In genomic region chr2:42880738-42881525, GRCh38 we compare ENCODE assay signal across 25 cellular contexts.
DNase-seq lines count a peak whose midpoint lies in the region; ATAC-seq, FAIRE-seq and TF ChIP-seq lines count a peak whose summit lies in the region.
"Had no signal": no experiment of that assay in that cellular context is flagged by ENCODE, and none has a peak within 500 bp of the region (broad histone marks: within the 10 kb centered on the region; RNA-seq: fewer than 3 reads in every experiment).

No MANE protein-coding gene starts in this region.

- intact Hi-C loops in HepG2 (cut with micrococcal nuclease; ENCODE audit: unreplicated experiment) (no loop called here), right lobe of liver (cut with DNase I) (no loop called here), sciatic nerve (cut with DNase I) (no loop called here)

- H3K4me3 Mint-ChIP-seq in natural killer cell treated with Interleukin-12 subunit alpha and Interleukin-12 subunit beta and Interleukin-15 and Interleukin-18, amount 100 ng/mL, for 72 hours = no peak overlapping the region
- H3K4me3 Mint-ChIP-seq: CD14-positive monocyte had no signal

- no peaks in the 10 kb centered on the region for H3K79me2 ChIP-seq in HepG2 (ENCODE audit: insufficient read depth, low read length)

- TF ChIP-seq POLR2A in HepG2 (IDR thresholded peaks at IDR 0.05; ENCODE audit: insufficient read depth in 1 of 2, low read depth in 2 of 2, low read length in 2 of 2) (no peak), right lobe of liver (IDR thresholded peaks at IDR 0.05) (no peak), gastroesophageal sphincter (IDR thresholded peaks at IDR 0.05) (no peak), H54 (IDR thresholded peaks at IDR 0.05; ENCODE audit: low read depth, low read length) (no peak)

- no peaks in the 10 kb centered on the region for H3K9me3 ChIP-seq in HepG2 (ENCODE audit: low read length)
- no peaks in the 10 kb centered on the region for H3K9me3 ChIP-seq in right lobe of liver
- H3K9me3 ChIP-seq in gastroesophageal sphincter = no peaks in the 10 kb centered on the region
- no peaks in the 10 kb centered on the region for H3K9me3 ChIP-seq in HAP-1
- H3K9me3 ChIP-seq: mucosa of descending colon, SJCRH30, tibial artery had no signal

- FAIRE-seq in HepG2 (lab: Jason Lieb, UNC) (no peak), H54 (lab: Jason Lieb, UNC) (no peak)
- FAIRE-seq: islet of Langerhans, small intestine had no signal

- H3K9me3 Mint-ChIP-seq in natural killer cell treated with Interleukin-12 subunit alpha and Interleukin-12 subunit beta and Interleukin-15 and Interleukin-18, amount 100 ng/mL, for 72 hours = no peaks in the 10 kb centered on the region
- H3K9me3 Mint-ChIP-seq: CD14-positive monocyte had no signal

- H3K36me3 ChIP-seq in HepG2 (replicated peaks in 1 of 2; ENCODE audit: control insufficient read depth in 1 of 2, insufficient read depth in 2 of 2, low read length in 2 of 2) (no peaks in the 10 kb centered on the region), right lobe of liver (no peaks in the 10 kb centered on the region), gastroesophageal sphincter (no peaks in the 10 kb centered on the region), HAP-1 (replicated peaks) (no peaks in the 10 kb centered on the region)
- H3K36me3 ChIP-seq: SJCRH30, tibial artery had no signal

- POLR2A ChIA-PET in HepG2 (lab: Yijun Ruan, JAX) = interaction anchor here (0.9 to 1.9 kb wide), 2 partner anchors 46 to 70 kb away, joined by 4 to 7 read pairs; no protein-coding TSS in a partner anchor

- H3K9ac ChIP-seq in HepG2 (ENCODE audit: insufficient read depth, low read depth, low read length) = no peak overlapping the region

- no peaks in the 10 kb centered on the region for H3K27me3 Mint-ChIP-seq in natural killer cell treated with Interleukin-12 subunit alpha and Interleukin-12 subunit beta and Interleukin-15 and Interleukin-18, amount 100 ng/mL, for 72 hours

- no peak for DNase-seq in HepG2 (ENCODE audit: low spot score)
- no peak for DNase-seq in right lobe of liver
- DNase-seq in sciatic nerve (ENCODE audit: low spot score) = no peak
- no peak for DNase-seq in HAP-1 (ENCODE audit: low spot score in 2 of 2)
- DNase-seq in natural killer cell treated with Interleukin-12 subunit alpha and Interleukin-12 subunit beta and Interleukin-15 and Interleukin-18, amount 100 ng/mL, for 72 hours (ENCODE audit: low spot score) = no peak
- DNase-seq in H54 (ENCODE audit: insufficient read length, low spot score) = no peak
- DNase-seq: ACHN; activated CD4-positive, alpha-beta T cell treated with anti-CD3 and anti-CD28 coated beads for 1 hour; activated naive CD4-positive, alpha-beta T cell treated with anti-CD3 and anti-CD28 coated beads, Interleukin-2, amount 50 U/mL, for 16 hours; cortex of kidney; DMS153; H7; Karpas-422; mucosa of descending colon; NCI-H1092 treated with DMSO at 0.1 percent for 48 hours; nucleus accumbens; SJCRH30; small intestine; stimulated activated CD4-positive, alpha-beta T cell treated with anti-CD3 and anti-CD28 coated beads, Interleukin-4, amount 100 ng/mL, for 4 hours; stimulated activated CD8-positive, alpha-beta memory T cell treated with anti-CD3 and anti-CD28 coated beads, Interleukin-4, amount 100 ng/mL, for 48 hours; tibial artery had no signal

- H3K27ac Mint-ChIP-seq in natural killer cell treated with Interleukin-12 subunit alpha and Interleukin-12 subunit beta and Interleukin-15 and Interleukin-18, amount 100 ng/mL, for 72 hours = no peak overlapping the region

- TF ChIP-seq EP300 in HepG2 (IDR thresholded peaks at IDR 0.05; ENCODE audit: low read depth in 2 of 2, low read length in 2 of 2) (no peak), HepG2 (CRISPR knock-in tag; IDR thresholded peaks at IDR 0.05; ENCODE audit: borderline replicate concordance) (no peak), gastroesophageal sphincter (IDR thresholded peaks at IDR 0.05) (no peak)

- H3K27me3 ChIP-seq in HepG2 (ENCODE audit: control insufficient read depth in 1 of 2, insufficient read depth in 2 of 2, low read length in 2 of 2) (peaks cover 3 to 10% of the 10 kb centered on the region in 2 experiments; a peak in 2 of 5 replicates), right lobe of liver (no peaks in the 10 kb centered on the region), gastroesophageal sphincter (no peaks in the 10 kb centered on the region), HAP-1 (ENCODE audit: low read depth) (no peaks in the 10 kb centered on the region)
- H3K27me3 ChIP-seq: SJCRH30, tibial artery had no signal

- H3K4me3 ChIP-seq in HepG2 (replicated peaks in 1 of 3; ENCODE audit: insufficient read depth in 1 of 3, low read depth in 2 of 3, low read length in 3 of 3) (no peak overlapping the region), right lobe of liver (no peak overlapping the region), gastroesophageal sphincter (no peak overlapping the region), HAP-1 (no peak overlapping the region)
- H3K4me3 ChIP-seq: mucosa of descending colon, SJCRH30, tibial artery had no signal

- TF ChIP-seq CTCF in HepG2 (CRISPR knock-in tag; IDR thresholded peaks at IDR 0.05) = no peak
- TF ChIP-seq CTCF in right lobe of liver (IDR thresholded peaks at IDR 0.05) = no peak
- no peak for TF ChIP-seq CTCF in gastroesophageal sphincter (IDR thresholded peaks at IDR 0.05)

- H3K4me2 ChIP-seq in HepG2 (ENCODE audit: low read depth, low read length) = no peak overlapping the region

- no peak for TF ChIP-seq RAD21 in HepG2 (CRISPR knock-in tag; IDR thresholded peaks at IDR 0.05)

- H3K36me3 Mint-ChIP-seq in natural killer cell treated with Interleukin-12 subunit alpha and Interleukin-12 subunit beta and Interleukin-15 and Interleukin-18, amount 100 ng/mL, for 72 hours = no peaks in the 10 kb centered on the region
- H3K36me3 Mint-ChIP-seq: CD14-positive monocyte had no signal

- H3K27ac ChIP-seq in HepG2 (ENCODE audit: extremely low read length, insufficient read depth, low read length) = no peak overlapping the region
- H3K27ac ChIP-seq in right lobe of liver = no peak overlapping the region
- H3K27ac ChIP-seq in gastroesophageal sphincter = peak overlapping the region in 3 of 4 donors; percentile 56 to 68 (median 58)
- H3K27ac ChIP-seq: SJCRH30, tibial artery had no signal

- no peak overlapping the region for H2AFZ ChIP-seq in HepG2 (ENCODE audit: low read length)

- ATAC-seq in HepG2 (peak; percentile 17), right lobe of liver (no peak), gastroesophageal sphincter (no peak), sciatic nerve (peak; percentile 14), GM18519 (IDR thresholded peaks at IDR 0.05; ENCODE audit: low FRiP score, unreplicated experiment) (no peak)
- no peak for ATAC-seq in natural killer cell treated with Interleukin-12 subunit alpha and Interleukin-12 subunit beta and Interleukin-15 and Interleukin-18, amount 100 ng/mL, for 72 hours

- CTCF ChIA-PET in HepG2 (lab: Yijun Ruan, JAX; ENCODE audit: low intra/inter-chr PET ratio, low total read pairs) = no interaction called here

- H3K4me1 Mint-ChIP-seq in natural killer cell treated with Interleukin-12 subunit alpha and Interleukin-12 subunit beta and Interleukin-15 and Interleukin-18, amount 100 ng/mL, for 72 hours (ENCODE audit: low read depth in 2 of 2) = peaks cover 0 to 3% of the 10 kb centered on the region in 2 donors

- no peaks in the 10 kb centered on the region for H4K20me1 ChIP-seq in HepG2 (ENCODE audit: insufficient read depth, low read length)

- no TSS peak for BruUV-seq in HepG2 (replicated peaks; lab: Mats Ljungman, UMichigan)

- in situ Hi-C loops in HepG2 (cut with HindIII; ENCODE audit: extremely low pct_ligation_motif_present, low pct_unique_long_range_greater_than_20kb) (no loop called here), HAP-1 (cut with MboI; ENCODE audit: low sequenced_read_pairs) (no loop called here)

- H3K4me1 ChIP-seq in HepG2 (ENCODE audit: insufficient read depth, low read length) (peaks cover 33% of the 10 kb centered on the region), right lobe of liver (no peaks in the 10 kb centered on the region), gastroesophageal sphincter (peaks cover 0 to 48% (median 17%) of the 10 kb centered on the region in 3 donors), HAP-1 (no peaks in the 10 kb centered on the region)

- 29% methylated on average over 7 of the region's 7 CpGs for WGBS in HepG2 (ENCODE audit: low lambda C conversion rate)
- WGBS in right lobe of liver (ENCODE audit: insufficient coverage, low coverage, low lambda C conversion rate, missing lambda C conversion rate) = 100% methylated on average over 3 of the region's 7 CpGs
- 78 to 79% methylated on average over 3 to 4 of the region's 7 CpGs for WGBS in gastroesophageal sphincter (ENCODE audit: low coverage in 1 of 2), 2 donors

TF ChIP-seq in HepG2, 621 proteins besides CTCF, POLR2A, EP300 and RAD21 (continues in another document):
- TF ChIP-seq, protein P1, sequence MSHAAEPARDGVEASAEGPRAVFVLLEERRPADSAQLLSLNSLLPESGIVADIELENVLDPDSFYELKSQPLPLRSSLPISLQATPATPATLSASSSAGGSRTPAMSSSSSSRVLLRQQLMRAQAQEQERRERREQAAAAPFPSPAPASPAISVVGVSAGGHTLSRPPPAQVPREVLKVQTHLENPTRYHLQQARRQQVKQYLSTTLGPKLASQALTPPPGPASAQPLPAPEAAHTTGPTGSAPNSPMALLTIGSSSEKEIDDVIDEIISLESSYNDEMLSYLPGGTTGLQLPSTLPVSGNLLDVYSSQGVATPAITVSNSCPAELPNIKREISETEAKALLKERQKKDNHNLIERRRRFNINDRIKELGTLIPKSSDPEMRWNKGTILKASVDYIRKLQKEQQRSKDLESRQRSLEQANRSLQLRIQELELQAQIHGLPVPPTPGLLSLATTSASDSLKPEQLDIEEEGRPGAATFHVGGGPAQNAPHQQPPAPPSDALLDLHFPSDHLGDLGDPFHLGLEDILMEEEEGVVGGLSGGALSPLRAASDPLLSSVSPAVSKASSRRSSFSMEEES (CRISPR knock-in tag; IDR thresholded peaks at IDR 0.05) = no peak
- no peak for TF ChIP-seq DZIP1 (CRISPR knock-in tag; IDR thresholded peaks at IDR 0.05)

Comparison
In these comparisons a context has a peak if more than half of its experiments do, and no peak if none do; other contexts are left out.
1. ATAC-seq: peak in HepG2 (single experiment) and sciatic nerve (single experiment); none in right lobe of liver (0 of 4), gastroesophageal sphincter (single experiment), natural killer cell treated with Interleukin-12 subunit alpha and Interleukin-12 subunit beta and Interleukin-15 and Interleukin-18, amount 100 ng/mL, for 72 hours (0 of 2) and GM18519 (single experiment).
2. H3K27ac ChIP-seq: peak in gastroesophageal sphincter (3 of 4); none in HepG2 (single experiment) and right lobe of liver (0 of 3).